8 cellular contexts compared by ENCODE assay signal in the genomic region with DNA sequence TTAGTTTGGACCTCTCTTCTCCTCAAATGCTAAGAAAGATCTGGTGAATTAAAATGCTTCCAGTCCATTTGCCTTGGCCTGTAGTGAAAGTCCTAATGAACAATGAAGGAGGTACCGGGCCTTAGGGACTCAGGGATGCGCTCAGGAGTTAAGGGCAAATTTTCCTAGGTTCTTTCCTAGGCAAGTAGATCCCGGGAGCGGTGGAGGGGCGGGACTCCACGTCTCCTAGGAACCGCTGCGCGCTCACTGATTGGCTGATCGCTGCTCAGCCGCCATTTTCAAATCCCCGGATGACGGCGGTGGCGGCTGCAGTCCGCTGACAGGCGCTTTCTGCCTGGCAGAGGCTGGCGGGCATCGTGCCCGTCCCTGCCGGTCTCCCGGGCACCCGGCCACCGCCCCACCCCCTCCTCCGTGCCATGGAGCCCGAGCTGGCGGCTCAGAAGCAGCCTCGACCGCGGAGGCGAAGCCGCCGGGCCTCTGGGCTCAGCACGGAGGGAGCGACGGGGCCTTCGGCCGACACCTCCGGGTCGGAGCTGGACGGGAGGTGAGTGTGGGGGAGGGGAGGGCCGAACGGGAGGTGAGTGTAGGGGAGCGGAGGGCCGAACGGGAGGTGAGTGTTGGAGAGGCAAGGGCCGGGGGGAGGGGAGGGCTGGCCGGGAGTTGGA. TPM values are rescaled to one million over a fixed set of nuclear protein-coding genes. Genes with fewer than 3 reads are reported as not detected.
A peak's percentile ranks its signal among the peaks of the same experiment; 100 is the strongest.
DNase-seq lines count a peak whose midpoint lies in the region; ATAC-seq and TF ChIP-seq lines count a peak whose summit lies in the region.

A gene with protein sequence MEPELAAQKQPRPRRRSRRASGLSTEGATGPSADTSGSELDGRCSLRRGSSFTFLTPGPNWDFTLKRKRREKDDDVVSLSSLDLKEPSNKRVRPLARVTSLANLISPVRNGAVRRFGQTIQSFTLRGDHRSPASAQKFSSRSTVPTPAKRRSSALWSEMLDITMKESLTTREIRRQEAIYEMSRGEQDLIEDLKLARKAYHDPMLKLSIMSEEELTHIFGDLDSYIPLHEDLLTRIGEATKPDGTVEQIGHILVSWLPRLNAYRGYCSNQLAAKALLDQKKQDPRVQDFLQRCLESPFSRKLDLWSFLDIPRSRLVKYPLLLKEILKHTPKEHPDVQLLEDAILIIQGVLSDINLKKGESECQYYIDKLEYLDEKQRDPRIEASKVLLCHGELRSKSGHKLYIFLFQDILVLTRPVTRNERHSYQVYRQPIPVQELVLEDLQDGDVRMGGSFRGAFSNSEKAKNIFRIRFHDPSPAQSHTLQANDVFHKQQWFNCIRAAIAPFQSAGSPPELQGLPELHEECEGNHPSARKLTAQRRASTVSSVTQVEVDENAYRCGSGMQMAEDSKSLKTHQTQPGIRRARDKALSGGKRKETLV (plus strand): TSS at position 281 of the 665 bp plus-strand sequence. CDS start 136 bp downstream, at position 417.

- H3K27me3 ChIP-seq in BLaER1: no peaks in the 10 kb centered on the region
- H3K27me3 ChIP-seq in left lung: peaks cover 0 to 8% of the 10 kb centered on the region in 2 donors

- H3K27ac Mint-ChIP-seq in activated CD4-positive, alpha-beta T cell treated with anti-CD3 and anti-CD28 coated beads, Interleukin-2, amount 10 ng/mL, durations not matched to agents 7 days and 5 days: peak within 1 kb of the TSS; percentile 69

- H3K36me3 ChIP-seq in BLaER1 (peaks cover 27% of the 10 kb centered on the region), left lung (no peaks in the 10 kb centered on the region)

- H3K4me1 Mint-ChIP-seq in activated CD4-positive, alpha-beta T cell treated with anti-CD3 and anti-CD28 coated beads, Interleukin-2, amount 10 ng/mL, durations not matched to agents 7 days and 5 days: peaks cover 10% of the 10 kb centered on the region

- intact Hi-C loops in left lung (cut with DNase I): no loop called here

- peaks cover 35% of the 10 kb centered on the region for H3K9me3 ChIP-seq in BLaER1
- no peaks in the 10 kb centered on the region for H3K9me3 ChIP-seq in left lung

- H3K27ac ChIP-seq in BLaER1 (peak within 1 kb of the TSS; percentile 85; the same call in 1 of the 2 replicates), left lung (no peak within 1 kb of the TSS)

- no peak within 1 kb of the TSS for H3K4me3 Mint-ChIP-seq in activated CD4-positive, alpha-beta T cell treated with anti-CD3 and anti-CD28 coated beads, Interleukin-2, amount 10 ng/mL, durations not matched to agents 7 days and 5 days

- CTCF ChIA-PET in activated CD4-positive, alpha-beta T cell treated with anti-CD3 and anti-CD28 coated beads, Interleukin-2, amount 10 ng/mL, durations not matched to agents 7 days and 5 days (lab: Charles Lee): interaction anchor here (1.1 kb wide), 1 partner anchor 211 kb away, joined by 3 read pairs; no protein-coding TSS in a partner anchor

- peak within 1 kb of the TSS; percentile 83 for H3K9ac ChIP-seq in BLaER1

- peak within 1 kb of the TSS; percentile 90 for H3K4me2 ChIP-seq in BLaER1

- DNase-seq in GM19238 (ENCODE audit: insufficient read length, low spot score) (peak; percentile 81), NCI-H524 (lab: John Stamatoyannopoulos, UW) (peak; percentile 46 to 82), dermis blood vessel endothelial cell (peak; percentile 94), left lung (peak; percentile 86 to 92)
- peak; percentile 77 for DNase-seq in activated CD4-positive, alpha-beta T cell treated with anti-CD3 and anti-CD28 coated beads, Interleukin-2, amount 10 ng/mL, durations not matched to agents 7 days and 5 days
- peak; percentile 65 to 68 for DNase-seq in stimulated activated CD4-positive, alpha-beta T cell treated with anti-CD3 and anti-CD28 coated beads, Interleukin-2, amount 100 ng/mL, for 48 hours

- H4K20me1 ChIP-seq in BLaER1: no peaks in the 10 kb centered on the region

- H3K9me3 Mint-ChIP-seq in activated CD4-positive, alpha-beta T cell treated with anti-CD3 and anti-CD28 coated beads, Interleukin-2, amount 10 ng/mL, durations not matched to agents 7 days and 5 days: peaks cover 4% of the 10 kb centered on the region

- POLR2A ChIA-PET in activated CD4-positive, alpha-beta T cell treated with anti-CD3 and anti-CD28 coated beads, Interleukin-2, amount 10 ng/mL, durations not matched to agents 7 days and 5 days (lab: Charles Lee): interaction anchor here (0.5 kb wide), 1 partner anchor 572 kb away, joined by 5 read pairs; no protein-coding TSS in a partner anchor

- peak; percentile 99 for ATAC-seq in HG03439 (IDR thresholded peaks at IDR 0.05; ENCODE audit: unreplicated experiment)
- ATAC-seq in left lung: peak; percentile 99

- H3K4me1 ChIP-seq in BLaER1: peaks cover 11% of the 10 kb centered on the region
- peaks cover 3 to 10% of the 10 kb centered on the region in 2 donors for H3K4me1 ChIP-seq in left lung

- peaks cover 27% of the 10 kb centered on the region for H3K27me3 Mint-ChIP-seq in activated CD4-positive, alpha-beta T cell treated with anti-CD3 and anti-CD28 coated beads, Interleukin-2, amount 10 ng/mL, durations not matched to agents 7 days and 5 days

- peaks cover 19% of the 10 kb centered on the region for H3K36me3 Mint-ChIP-seq in activated CD4-positive, alpha-beta T cell treated with anti-CD3 and anti-CD28 coated beads, Interleukin-2, amount 10 ng/mL, durations not matched to agents 7 days and 5 days (ENCODE audit: low read depth)

- TF ChIP-seq CTCF in left lung (IDR thresholded peaks at IDR 0.05): no peak

- peak within 1 kb of the TSS; percentile 82 for H3K4me3 ChIP-seq in BLaER1
- peak within 1 kb of the TSS; percentile 57 to 63 for H3K4me3 ChIP-seq in left lung

RNA-seq across cellular contexts. Expression of the gene that starts here (rescaled TPM):
- 10 to 100 TPM; 39.1 to 47.7 TPM for total RNA-seq in activated CD4-positive, alpha-beta T cell treated with anti-CD3 and anti-CD28 coated beads, Interleukin-2, amount 10 ng/mL, durations not matched to agents 7 days and 5 days
- total RNA-seq in dermis blood vessel endothelial cell (21.1 and 34.8 TPM in 2 replicates), left lung (10 to 100 TPM; 36.3 to 45.2 TPM)
